9 cellular contexts compared by ENCODE assay signal in the genomic region with DNA sequence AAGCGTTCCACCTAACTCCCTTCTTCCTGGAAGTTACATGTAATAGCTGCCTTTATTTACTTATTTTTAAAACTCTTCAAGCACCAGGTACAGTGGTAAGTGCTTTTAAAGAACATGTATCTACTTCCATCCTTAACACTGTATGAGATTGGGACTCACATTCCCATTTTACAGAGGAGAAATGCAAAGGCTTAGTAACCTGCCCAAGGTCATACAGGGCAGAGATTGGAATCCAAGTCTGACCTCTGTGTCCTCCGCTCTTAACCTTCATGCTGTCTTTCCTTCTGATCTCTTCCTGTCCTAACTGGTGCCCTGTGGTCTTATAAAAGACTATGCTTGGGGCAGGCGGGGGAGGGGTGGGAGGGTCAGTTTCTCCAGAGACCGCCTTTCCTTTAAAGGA. TPM values are rescaled to one million over a fixed set of nuclear protein-coding genes. Genes with fewer than 3 reads are reported as not detected.
A peak's percentile ranks its signal among the peaks of the same experiment; 100 is the strongest.
DNase-seq lines count a peak whose midpoint lies in the region; ATAC-seq and TF ChIP-seq lines count a peak whose summit lies in the region.
"Had no signal": no experiment of that assay in that cellular context is flagged by ENCODE, and none has a peak within 500 bp of the region (broad histone marks: within the 10 kb centered on the region; RNA-seq: fewer than 3 reads in every experiment).

No MANE protein-coding gene starts in this region.

- WGBS in esophagus, 2 donors: 34 to 48% methylated on average over 4 of the region's 4 CpGs

- H3K4me1 ChIP-seq in Caco-2 (peaks cover 22% of the 10 kb centered on the region), Panc1 (ENCODE audit: control insufficient read depth, insufficient read depth, low read length) (peaks cover 31% of the 10 kb centered on the region), esophagus (ENCODE audit: control insufficient read depth in 2 of 2, insufficient read depth in 2 of 2, low read length in 1 of 2) (peaks cover 0 to 2% of the 10 kb centered on the region in 2 donors), parathyroid adenoma (peaks cover 15% of the 10 kb centered on the region)

- H3K79me2 ChIP-seq in parathyroid adenoma: peaks cover 26% of the 10 kb centered on the region

- H3K36me3 ChIP-seq in Caco-2 (ENCODE audit: control insufficient read depth, insufficient read depth, low read length) (no peaks in the 10 kb centered on the region), Panc1 (ENCODE audit: control insufficient read depth, insufficient read depth, low read length) (peaks cover 7% of the 10 kb centered on the region; the same call in 1 of the 2 replicates), esophagus (ENCODE audit: control insufficient read depth in 2 of 2, insufficient read depth in 2 of 2, low read length in 1 of 2) (no peaks in the 10 kb centered on the region), parathyroid adenoma (ENCODE audit: control insufficient read depth, insufficient read depth, low read length) (no peaks in the 10 kb centered on the region)

- H3K4me1 Mint-ChIP-seq in Caco-2 (ENCODE audit: low read depth, unreplicated experiment): peaks cover 28% of the 10 kb centered on the region

- peak overlapping the region; percentile 89 for H3K4me2 ChIP-seq in parathyroid adenoma (ENCODE audit: low read length)

- H3K27ac Mint-ChIP-seq in Caco-2 (ENCODE audit: unreplicated experiment): peak overlapping the region; percentile 79

- H3K27ac ChIP-seq in Panc1 (ENCODE audit: low read length): peak overlapping the region; percentile 25; the same call in 1 of the 2 replicates
- H3K27ac ChIP-seq in esophagus (ENCODE audit: low read depth in 2 of 2, low read length in 1 of 2): peak overlapping the region; percentile 94 to 95
- H3K27ac ChIP-seq in parathyroid adenoma: peak overlapping the region; percentile 33

- H3K36me3 Mint-ChIP-seq in Caco-2 (ENCODE audit: insufficient read depth, unreplicated experiment): peaks cover 48% of the 10 kb centered on the region

- H2AFZ ChIP-seq in parathyroid adenoma: no peak overlapping the region

- DNase-seq in Caco-2: no peak
- no peak for DNase-seq in Panc1 (ENCODE audit: low read depth, low spot score)
- no peak for DNase-seq in GM20000 (ENCODE audit: low spot score)
- DNase-seq in NK-92 (lab: John Stamatoyannopoulos, UW; ENCODE audit: unreplicated experiment): no peak
- DNase-seq: NCI-H774 had no signal

- H3K9me3 Mint-ChIP-seq in Caco-2 (ENCODE audit: unreplicated experiment): no peaks in the 10 kb centered on the region

- in situ Hi-C loops in Panc1 (cut with HindIII; ENCODE audit: low pct_unique_long_range_greater_than_20kb, low sequenced_read_pairs): no loop called here

- POLR2A ChIA-PET in Caco-2 (lab: Charles Lee): no interaction called here
- POLR2A ChIA-PET in Panc1 (lab: Charles Lee): no interaction called here

- H3K27me3 ChIP-seq in Caco-2 (replicated peaks; ENCODE audit: control insufficient read depth, insufficient read depth, low read length): no peaks in the 10 kb centered on the region
- no peaks in the 10 kb centered on the region for H3K27me3 ChIP-seq in Panc1 (ENCODE audit: control insufficient read depth, insufficient read depth, low read length)
- H3K27me3 ChIP-seq in esophagus (ENCODE audit: control insufficient read depth in 1 of 2, insufficient read depth in 2 of 2, low read length in 2 of 2): no peaks in the 10 kb centered on the region
- no peaks in the 10 kb centered on the region for H3K27me3 ChIP-seq in parathyroid adenoma (ENCODE audit: control insufficient read depth, insufficient read depth, low read length)

- BruUV-seq in Caco-2 (replicated peaks; lab: Mats Ljungman, UMichigan) (no TSS peak), Panc1 (replicated peaks; lab: Mats Ljungman, UMichigan) (no TSS peak)

- intact Hi-C loops in Caco-2 (cut with micrococcal nuclease; ENCODE audit: unreplicated experiment): loop anchor here (1.0 to 5.0 kb wide), 3 partner anchors 33 to 101 kb away; partner anchors contain the start of gene SLC9A8
- intact Hi-C loops in Panc1 (cut with micrococcal nuclease; ENCODE audit: unreplicated experiment): no loop called here

- peak overlapping the region; percentile 65 for H3K4me3 ChIP-seq in Caco-2 (ENCODE audit: low read depth, low read length)
- peak overlapping the region; percentile 75 for H3K4me3 ChIP-seq in Panc1 (ENCODE audit: low read depth in 2 of 2, low read length in 2 of 2)
- peak overlapping the region; percentile 92 to 99 for H3K4me3 ChIP-seq in esophagus (ENCODE audit: low read depth in 1 of 2, low read length in 2 of 2)
- peak overlapping the region; percentile 84 for H3K4me3 ChIP-seq in parathyroid adenoma (ENCODE audit: low read depth, low read length)

- no peak for TF ChIP-seq CTCF in Caco-2 (IDR thresholded peaks at IDR 0.05; ENCODE audit: insufficient read depth in 1 of 2, low read depth in 1 of 2, low read length in 1 of 2, severe bottlenecking in 1 of 2, unreplicated experiment in 1 of 2)
- no peak for TF ChIP-seq CTCF in Panc1 (IDR thresholded peaks at IDR 0.05)
- TF ChIP-seq CTCF in parathyroid adenoma (IDR thresholded peaks at IDR 0.05): no peak
- no peak for TF ChIP-seq CTCF in GM20000 (IDR thresholded peaks at IDR 0.05; ENCODE audit: extremely low read depth, missing control alignments)

- CTCF ChIA-PET in Caco-2 (lab: Charles Lee): interaction anchor here (0.5 kb wide), 1 partner anchor 246 kb away, joined by 3 read pairs; no protein-coding TSS in a partner anchor
- CTCF ChIA-PET in Panc1 (lab: Charles Lee): no interaction called here

- ATAC-seq in Panc1 (no peak), HG03469 (IDR thresholded peaks at IDR 0.05; ENCODE audit: unreplicated experiment) (no peak), GM19351 (IDR thresholded peaks at IDR 0.05; ENCODE audit: unreplicated experiment) (no peak)

- no peak overlapping the region for H3K9ac ChIP-seq in parathyroid adenoma

- H3K27me3 Mint-ChIP-seq in Caco-2 (ENCODE audit: insufficient read depth, unreplicated experiment): no peaks in the 10 kb centered on the region

- H3K9me3 ChIP-seq in Caco-2 (no peaks in the 10 kb centered on the region), Panc1 (ENCODE audit: control insufficient read depth, insufficient read depth, low read depth, low read length) (no peaks in the 10 kb centered on the region), esophagus (ENCODE audit: control insufficient read depth in 2 of 2, insufficient read depth in 1 of 2, low read depth in 1 of 2, low read length in 1 of 2) (no peaks in the 10 kb centered on the region), parathyroid adenoma (ENCODE audit: control insufficient read depth, low read length) (no peaks in the 10 kb centered on the region)

- H3K4me3 Mint-ChIP-seq in Caco-2 (ENCODE audit: unreplicated experiment): peak overlapping the region; percentile 81

RNA-seq across cellular contexts. Expression of gene B4GALT5, which starts 1.6 kb away (rescaled TPM):
- 65.0 and 67.1 TPM in 2 replicates for total RNA-seq in Caco-2 (2022)
- total RNA-seq in Panc1 (2021; ENCODE audit: unreplicated experiment): 40.0 TPM
- 29.8 TPM for polyA plus RNA-seq in Panc1 (2012; ENCODE audit: insufficient read length)
- 10 to 100 TPM; 17.9 to 28.3 TPM for polyA plus RNA-seq in esophagus

Comparison
In these comparisons a context has a peak if more than half of its experiments do, and no peak if none do; other contexts are left out.
1. H3K27ac ChIP-seq: peak in every context shown above with its lines; median percentile 94 in esophagus; 33 in parathyroid adenoma; 25 in Panc1.